ENCODE assay signal across 9 cellular contexts in the genomic region with DNA sequence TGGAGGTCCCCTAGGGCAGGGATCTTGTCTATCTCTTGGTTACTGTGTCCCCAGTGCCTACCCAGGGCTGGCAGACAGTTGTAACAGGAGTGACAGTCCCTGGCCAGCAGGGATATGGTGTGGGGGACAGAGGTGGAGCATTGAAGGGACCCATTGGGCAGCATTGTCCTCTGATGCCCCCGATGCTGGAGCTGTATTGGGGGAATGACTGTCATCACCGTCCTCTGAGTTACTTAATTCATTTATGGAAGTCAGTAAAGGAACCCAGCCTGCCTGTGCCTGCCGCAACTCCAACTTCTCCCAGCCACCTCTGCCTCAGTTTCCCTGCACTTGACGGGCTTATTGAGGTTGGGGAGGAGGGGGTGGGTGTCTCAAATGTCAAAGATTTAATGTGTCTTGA. TPM values are rescaled to one million over a fixed set of nuclear protein-coding genes. Genes with fewer than 3 reads are reported as not detected.
DNase-seq lines count a peak whose midpoint lies in the region; ATAC-seq and TF ChIP-seq lines count a peak whose summit lies in the region.
"Had no signal": no experiment of that assay in that cellular context is flagged by ENCODE, and none has a peak within 500 bp of the region (broad histone marks: within the 10 kb centered on the region; RNA-seq: fewer than 3 reads in every experiment).

No MANE protein-coding gene starts in this region.

- H3K4me3 ChIP-seq in breast epithelium: no peak overlapping the region
- H3K4me3 ChIP-seq in mammary epithelial cell (replicated peaks in 1 of 3; ENCODE audit: insufficient read depth in 1 of 3, low read depth in 2 of 3, low read length in 3 of 3): no peak overlapping the region
- no peak overlapping the region for H3K4me3 ChIP-seq in ascending aorta
- H3K4me3 ChIP-seq in naive thymus-derived CD4-positive, alpha-beta T cell (ENCODE audit: low read length): peak overlapping the region; percentile 78
- peak overlapping the region in 1 of 4 donors; percentile 90 for H3K4me3 ChIP-seq in upper lobe of left lung

- TF ChIP-seq POLR2A in breast epithelium (IDR thresholded peaks at IDR 0.05) (no peak), upper lobe of left lung (IDR thresholded peaks at IDR 0.05) (no peak)

- TF ChIP-seq CTCF in breast epithelium (IDR thresholded peaks at IDR 0.05): no peak
- TF ChIP-seq CTCF in mammary epithelial cell (conservative IDR thresholded peaks at IDR 0.05 in 1 of 2, IDR thresholded peaks at IDR 0.05 in 1 of 2; ENCODE audit: extremely low read depth in 1 of 2, insufficient read depth in 1 of 2, low read depth in 1 of 2, low read length in 2 of 2): no peak
- no peak for TF ChIP-seq CTCF in ascending aorta (IDR thresholded peaks at IDR 0.05)
- TF ChIP-seq CTCF in upper lobe of left lung (IDR thresholded peaks at IDR 0.05): no peak

- peak overlapping the region; percentile 51 to 87 (median 76) for H3K4me3 Mint-ChIP-seq in naive thymus-derived CD4-positive, alpha-beta T cell

- ATAC-seq in naive thymus-derived CD4-positive, alpha-beta T cell: no peak
- ATAC-seq in upper lobe of left lung (ENCODE audit: low FRiP score in 2 of 2) (no peak), GM19328 (IDR thresholded peaks at IDR 0.05; ENCODE audit: unreplicated experiment) (no peak)

- peaks cover 0 to 30% (median 0%) of the 10 kb centered on the region in 11 donors for H3K9me3 Mint-ChIP-seq in naive thymus-derived CD4-positive, alpha-beta T cell
- H3K9me3 Mint-ChIP-seq: activated naive CD8-positive, alpha-beta T cell treated with anti-CD3 and anti-CD28 coated beads, Interleukin-2, amount 10 ng/mL, durations not matched to agents 7 days and 5 days had no signal

- H3K9me3 ChIP-seq in breast epithelium (no peaks in the 10 kb centered on the region), mammary epithelial cell (replicated peaks; ENCODE audit: insufficient read depth, low read length) (no peaks in the 10 kb centered on the region), ascending aorta (no peaks in the 10 kb centered on the region), upper lobe of left lung (no peaks in the 10 kb centered on the region)
- no peaks in the 10 kb centered on the region for H3K9me3 ChIP-seq in naive thymus-derived CD4-positive, alpha-beta T cell (ENCODE audit: control insufficient read depth in 2 of 3, low read length in 3 of 3)

- no peaks in the 10 kb centered on the region for H4K20me1 ChIP-seq in mammary epithelial cell (ENCODE audit: insufficient read depth, low read length)

- in situ Hi-C loops in mammary epithelial cell (cut with MboI; ENCODE audit: low sequenced_read_pairs in 2 of 2): no loop called here

- POLR2A ChIA-PET in naive thymus-derived CD4-positive, alpha-beta T cell (lab: Charles Lee): interaction anchor here (0.5 to 33.0 kb wide), 16 partner anchors 8 to 138 kb away, joined by 3 to 4370 read pairs (median 4); no protein-coding TSS in a partner anchor

- 86% methylated on average over 2 of the region's 4 CpGs for WGBS in mammary epithelial cell (ENCODE audit: low coverage, missing lambda C conversion rate)
- WGBS in upper lobe of left lung, 2 donors: 78 to 81% methylated on average over 3 to 4 of the region's 4 CpGs

- no peaks in the 10 kb centered on the region for H3K79me2 ChIP-seq in mammary epithelial cell (ENCODE audit: insufficient read depth, low read length)

- intact Hi-C loops in breast epithelium (cut with DNase I; ENCODE audit: low total_unique reads) (loop anchor here (5.0 kb wide), 1 partner anchor 246 kb away; a partner anchor contains a TSS), mammary epithelial cell (cut with micrococcal nuclease) (no loop called here), ascending aorta (cut with DNase I) (loop anchor here (5.0 to 10.0 kb wide), 3 partner anchors 76 to 1951 kb away; a partner anchor contains a TSS)
- intact Hi-C loops in naive thymus-derived CD4-positive, alpha-beta T cell (cut with micrococcal nuclease): loop anchor here (2.0 to 10.0 kb wide), 4 partner anchors 41 to 1799 kb away; a partner anchor contains a TSS

- dilution Hi-C loops in mammary epithelial cell (cut with HindIII; ENCODE audit: low sequenced_read_pairs): loop anchor here (5.0 to 10.0 kb wide), 2 partner anchors 36 to 181 kb away; no protein-coding TSS in a partner anchor

- peak overlapping the region; percentile 63 to 97 (median 94) for H3K27ac Mint-ChIP-seq in naive thymus-derived CD4-positive, alpha-beta T cell

- BruUV-seq in mammary epithelial cell (replicated peaks; lab: Mats Ljungman, UMichigan): no TSS peak

- H3K27ac ChIP-seq in breast epithelium (peak overlapping the region; percentile 89 to 98), mammary epithelial cell (ENCODE audit: insufficient read depth, low read depth, low read length) (no peak overlapping the region), ascending aorta (peak overlapping the region; percentile 82 to 85), upper lobe of left lung (peak overlapping the region in 3 of 4 donors; percentile 90 to 97 (median 97))
- peak overlapping the region; percentile 98 for H3K27ac ChIP-seq in naive thymus-derived CD4-positive, alpha-beta T cell (ENCODE audit: low read depth, low read length)

- no peak for DNase-seq in breast epithelium (ENCODE audit: low spot score in 2 of 2)
- no peak for DNase-seq in mammary epithelial cell
- no peak for DNase-seq in ascending aorta (ENCODE audit: low spot score in 2 of 2)
- no peak for DNase-seq in naive thymus-derived CD4-positive, alpha-beta T cell
- DNase-seq in upper lobe of left lung: no peak
- DNase-seq in NCI-H524 (lab: John Stamatoyannopoulos, UW): no peak
- no peak for DNase-seq in DMS153 (lab: John Stamatoyannopoulos, UW)
- DNase-seq: activated naive CD8-positive, alpha-beta T cell treated with anti-CD3 and anti-CD28 coated beads, Interleukin-2, amount 10 ng/mL, durations not matched to agents 7 days and 5 days had no signal

- no peak overlapping the region for H3K9ac ChIP-seq in mammary epithelial cell (ENCODE audit: insufficient read depth, low read length)

- no peak overlapping the region for H2AFZ ChIP-seq in mammary epithelial cell (ENCODE audit: low read depth, low read length)

- H3K4me1 ChIP-seq in breast epithelium: no peaks in the 10 kb centered on the region
- H3K4me1 ChIP-seq in mammary epithelial cell (ENCODE audit: insufficient read depth, low read length): peaks cover 2% of the 10 kb centered on the region
- H3K4me1 ChIP-seq in ascending aorta: peaks cover 2 to 23% of the 10 kb centered on the region in 2 donors
- peaks cover 13 to 24% of the 10 kb centered on the region in 2 donors for H3K4me1 ChIP-seq in naive thymus-derived CD4-positive, alpha-beta T cell (ENCODE audit: control insufficient read depth in 2 of 2, insufficient read depth in 2 of 2, low read length in 2 of 2)
- H3K4me1 ChIP-seq in upper lobe of left lung: peaks cover 25 to 47% (median 28%) of the 10 kb centered on the region in 4 donors

- CTCF ChIA-PET in mammary epithelial cell (lab: Charles Lee; ENCODE audit: low non-redundant PET): no interaction called here
- CTCF ChIA-PET in naive thymus-derived CD4-positive, alpha-beta T cell (lab: Charles Lee): interaction anchor here (0.6 kb wide), 1 partner anchor 76 kb away, joined by 3 read pairs; no protein-coding TSS in a partner anchor

- H3K4me2 ChIP-seq in mammary epithelial cell (ENCODE audit: insufficient read depth, low read depth, low read length): no peak overlapping the region

- H3K27me3 ChIP-seq in breast epithelium (no peaks in the 10 kb centered on the region), mammary epithelial cell (ENCODE audit: insufficient read depth, low read length) (no peaks in the 10 kb centered on the region), ascending aorta (no peaks in the 10 kb centered on the region), upper lobe of left lung (no peaks in the 10 kb centered on the region)
- H3K27me3 ChIP-seq in naive thymus-derived CD4-positive, alpha-beta T cell (ENCODE audit: control insufficient read depth in 2 of 2, insufficient read depth in 2 of 2, low read length in 2 of 2): no peaks in the 10 kb centered on the region

- peaks cover 9 to 29% (median 27%) of the 10 kb centered on the region in 5 donors for H3K36me3 Mint-ChIP-seq in naive thymus-derived CD4-positive, alpha-beta T cell

- H3K4me1 Mint-ChIP-seq in naive thymus-derived CD4-positive, alpha-beta T cell: peaks cover 23 to 48% (median 42%) of the 10 kb centered on the region in 7 donors

- peaks cover 0 to 70% (median 0%) of the 10 kb centered on the region in 5 donors for H3K27me3 Mint-ChIP-seq in naive thymus-derived CD4-positive, alpha-beta T cell

- no peak for TF ChIP-seq EP300 in upper lobe of left lung (IDR thresholded peaks at IDR 0.05)

- H3K36me3 ChIP-seq in breast epithelium: no peaks in the 10 kb centered on the region
- H3K36me3 ChIP-seq in mammary epithelial cell (ENCODE audit: insufficient read depth, low read length): no peaks in the 10 kb centered on the region
- H3K36me3 ChIP-seq in ascending aorta: peaks cover 23 to 35% of the 10 kb centered on the region in 2 donors
- peaks cover 28 to 34% (median 29%) of the 10 kb centered on the region in 3 experiments for H3K36me3 ChIP-seq in naive thymus-derived CD4-positive, alpha-beta T cell (ENCODE audit: control insufficient read depth in 2 of 3, insufficient read depth in 3 of 3, low read length in 3 of 3)
- peaks cover 12 to 32% (median 19%) of the 10 kb centered on the region in 4 donors for H3K36me3 ChIP-seq in upper lobe of left lung

RNA-seq across cellular contexts. Expression of a gene that starts 1.1 kb away (rescaled TPM):
- total RNA-seq in breast epithelium (10 to 100 TPM; 12.0 to 23.3 (median 21.8) TPM), mammary epithelial cell (under 1 TPM in 1 of 2 donors, not detected in 1; 0.99 TPM), ascending aorta (281 TPM), upper lobe of left lung (100 to 1,000 TPM in 2 of 6 donors, 10 to 100 TPM in 4; 26.2 to 298 (median 75.8) TPM)
- 0.15 TPM for polyA plus RNA-seq in mammary epithelial cell
- polyA minus RNA-seq in mammary epithelial cell: not detected
- total RNA-seq in naive thymus-derived CD4-positive, alpha-beta T cell: 100 to 1,000 TPM; 195 to 630 (median 466) TPM
- polyA plus RNA-seq in naive thymus-derived CD4-positive, alpha-beta T cell: 100 to 1,000 TPM; 119 to 149 TPM

Comparison
In these comparisons a context has a peak if more than half of its experiments do, and no peak if none do; other contexts are left out.
1. RNA of a gene that starts 1.1 kb away (total RNA-seq): 195 to 630 TPM in naive thymus-derived CD4-positive, alpha-beta T cell, 281 TPM in ascending aorta (single experiment), 26.2 to 298 TPM in upper lobe of left lung and 12.0 to 23.3 TPM in breast epithelium; 0.99 TPM in mammary epithelial cell; every median in the first group is over 4 times any median in the second.